21 cellular contexts compared by ENCODE assay signal in genomic region chr5:78056053-78056452, GRCh38.
"Had no signal": no experiment of that assay in that cellular context is flagged by ENCODE, and none has a peak within 500 bp of the region (broad histone marks: within the 10 kb centered on the region; RNA-seq: fewer than 3 reads in every experiment).

No MANE protein-coding gene starts in this region.

- H3K36me3 ChIP-seq: SJSA1 had no signal

- H3K9me3 ChIP-seq: SJSA1 had no signal

- H3K27me3 ChIP-seq: SJSA1 had no signal

- H3K4me3 ChIP-seq: SJSA1, SK-N-MC had no signal

- DNase-seq: Karpas-422, KBM-7, MM.1S, NCI-H1092 treated with DMSO at 0.1 percent for 48 hours, NCI-H1436, NCI-H187, NCI-H2029, NCI-H2081 treated with DMSO at 0.1 percent for 48 hours, NCI-H2171 treated with DMSO at 0.1 percent for 48 hours, NCI-H345, NCI-H446 treated with DMSO at 0.1 percent for 48 hours, NCI-H510A treated with DMSO at 0.1 percent for 48 hours, NCI-H526, NCI-H82, Right ventricle myocardium superior, RPMI8226, SIG-M5 had no signal

- FAIRE-seq: HTR-8/SVneo, RCC 7860 had no signal
